Comparison of ENCODE assay signal across 1 cellular context in the genomic region with DNA sequence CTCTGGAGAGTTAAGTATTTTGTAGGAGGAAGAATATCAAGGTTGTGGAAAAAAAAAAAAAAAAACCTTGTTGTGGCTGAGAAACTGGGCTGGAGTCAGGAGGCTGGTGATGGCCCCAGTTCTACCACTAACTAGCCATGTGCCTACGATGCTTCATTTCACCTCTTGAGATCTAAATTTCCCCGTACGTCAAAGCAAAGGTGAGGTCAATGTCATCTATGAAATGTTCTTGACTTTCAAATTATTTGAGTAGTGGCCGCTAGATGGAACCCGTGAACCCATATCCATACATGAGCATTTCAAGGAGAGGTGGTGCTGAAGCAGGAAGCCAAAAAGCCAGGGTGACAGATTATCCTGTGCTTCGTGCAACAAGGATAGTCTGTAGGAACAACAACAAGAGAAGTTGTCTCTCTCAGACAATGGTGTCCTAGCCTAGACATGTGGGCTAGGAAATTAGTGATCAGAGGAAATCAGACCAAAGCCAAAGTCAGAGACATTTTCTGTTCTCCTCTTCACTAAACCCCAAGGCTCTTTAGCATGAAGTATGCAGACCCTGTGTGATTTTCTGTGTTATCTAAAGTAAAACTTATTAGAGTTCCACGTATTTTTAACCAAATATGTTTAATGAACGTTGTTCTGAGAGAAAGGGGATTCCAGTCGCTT.
A peak's percentile ranks its signal among the peaks of the same experiment; 100 is the strongest.
TF ChIP-seq lines count a peak whose summit lies in the region.

No MANE protein-coding gene starts in this region.

TF ChIP-seq in GM12878, 131 proteins besides CTCF, POLR2A, EP300 and RAD21 (continued from another document):
- peak; percentile 52; the same call in 1 of the 2 replicates for TF ChIP-seq POLR2AphosphoS5 (IDR thresholded peaks at IDR 0.05; ENCODE audit: low read length)
- TF ChIP-seq ZNF207 (IDR thresholded peaks at IDR 0.05; ENCODE audit: borderline replicate concordance), result no peak
- TF ChIP-seq, protein P1, sequence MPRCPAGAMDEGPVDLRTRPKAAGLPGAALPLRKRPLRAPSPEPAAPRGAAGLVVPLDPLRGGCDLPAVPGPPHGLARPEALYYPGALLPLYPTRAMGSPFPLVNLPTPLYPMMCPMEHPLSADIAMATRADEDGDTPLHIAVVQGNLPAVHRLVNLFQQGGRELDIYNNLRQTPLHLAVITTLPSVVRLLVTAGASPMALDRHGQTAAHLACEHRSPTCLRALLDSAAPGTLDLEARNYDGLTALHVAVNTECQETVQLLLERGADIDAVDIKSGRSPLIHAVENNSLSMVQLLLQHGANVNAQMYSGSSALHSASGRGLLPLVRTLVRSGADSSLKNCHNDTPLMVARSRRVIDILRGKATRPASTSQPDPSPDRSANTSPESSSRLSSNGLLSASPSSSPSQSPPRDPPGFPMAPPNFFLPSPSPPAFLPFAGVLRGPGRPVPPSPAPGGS (IDR thresholded peaks at IDR 0.05; ENCODE audit: borderline replicate concordance, insufficient read depth, low read depth, low read length, poor library complexity, severe bottlenecking), result peak; percentile 30
- no peak for TF ChIP-seq HCFC1 (IDR thresholded peaks at IDR 0.05; ENCODE audit: low read length)
- no peak for TF ChIP-seq NRF1 (conservative IDR thresholded peaks at IDR 0.05; ENCODE audit: low read depth, low read length)
- TF ChIP-seq CREB1 (IDR thresholded peaks at IDR 0.05; ENCODE audit: low read depth), result 0 out of 2 replicates have a peak, but pooled peaks have one; percentile 49
- no peak for TF ChIP-seq DPF2 (IDR thresholded peaks at IDR 0.05)
- TF ChIP-seq HDAC6 (IDR thresholded peaks at IDR 0.05; ENCODE audit: unreplicated experiment), result no peak
- no peak for TF ChIP-seq KDM1A (IDR thresholded peaks at IDR 0.05; ENCODE audit: borderline replicate concordance)
- TF ChIP-seq BHLHE40 (IDR thresholded peaks at IDR 0.05; ENCODE audit: borderline replicate concordance in 1 of 2, low read depth in 2 of 2, low read length in 1 of 2), result peak in 1 of 2 experiments; percentile 29; a peak in 1 of 4 replicates
- no peak for TF ChIP-seq TARDBP (IDR thresholded peaks at IDR 0.05; ENCODE audit: borderline replicate concordance)
- TF ChIP-seq SREBF1 (IDR thresholded peaks at IDR 0.05; ENCODE audit: low read length), result no peak
- TF ChIP-seq STAT3 (IDR thresholded peaks at IDR 0.05; ENCODE audit: low read depth, low read length), result no peak
- TF ChIP-seq, protein P2, sequence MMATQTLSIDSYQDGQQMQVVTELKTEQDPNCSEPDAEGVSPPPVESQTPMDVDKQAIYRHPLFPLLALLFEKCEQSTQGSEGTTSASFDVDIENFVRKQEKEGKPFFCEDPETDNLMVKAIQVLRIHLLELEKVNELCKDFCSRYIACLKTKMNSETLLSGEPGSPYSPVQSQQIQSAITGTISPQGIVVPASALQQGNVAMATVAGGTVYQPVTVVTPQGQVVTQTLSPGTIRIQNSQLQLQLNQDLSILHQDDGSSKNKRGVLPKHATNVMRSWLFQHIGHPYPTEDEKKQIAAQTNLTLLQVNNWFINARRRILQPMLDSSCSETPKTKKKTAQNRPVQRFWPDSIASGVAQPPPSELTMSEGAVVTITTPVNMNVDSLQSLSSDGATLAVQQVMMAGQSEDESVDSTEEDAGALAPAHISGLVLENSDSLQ (IDR thresholded peaks at IDR 0.05), result peak; percentile 64; the same call in 1 of the 2 replicates
- TF ChIP-seq, protein P3, sequence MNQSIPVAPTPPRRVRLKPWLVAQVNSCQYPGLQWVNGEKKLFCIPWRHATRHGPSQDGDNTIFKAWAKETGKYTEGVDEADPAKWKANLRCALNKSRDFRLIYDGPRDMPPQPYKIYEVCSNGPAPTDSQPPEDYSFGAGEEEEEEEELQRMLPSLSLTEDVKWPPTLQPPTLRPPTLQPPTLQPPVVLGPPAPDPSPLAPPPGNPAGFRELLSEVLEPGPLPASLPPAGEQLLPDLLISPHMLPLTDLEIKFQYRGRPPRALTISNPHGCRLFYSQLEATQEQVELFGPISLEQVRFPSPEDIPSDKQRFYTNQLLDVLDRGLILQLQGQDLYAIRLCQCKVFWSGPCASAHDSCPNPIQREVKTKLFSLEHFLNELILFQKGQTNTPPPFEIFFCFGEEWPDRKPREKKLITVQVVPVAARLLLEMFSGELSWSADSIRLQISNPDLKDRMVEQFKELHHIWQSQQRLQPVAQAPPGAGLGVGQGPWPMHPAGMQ (IDR thresholded peaks at IDR 0.05; ENCODE audit: borderline replicate concordance), result no peak
- TF ChIP-seq POLR2AphosphoS2 (IDR thresholded peaks at IDR 0.05; ENCODE audit: low read depth, low read length), result no peak
- TF ChIP-seq, protein P4, sequence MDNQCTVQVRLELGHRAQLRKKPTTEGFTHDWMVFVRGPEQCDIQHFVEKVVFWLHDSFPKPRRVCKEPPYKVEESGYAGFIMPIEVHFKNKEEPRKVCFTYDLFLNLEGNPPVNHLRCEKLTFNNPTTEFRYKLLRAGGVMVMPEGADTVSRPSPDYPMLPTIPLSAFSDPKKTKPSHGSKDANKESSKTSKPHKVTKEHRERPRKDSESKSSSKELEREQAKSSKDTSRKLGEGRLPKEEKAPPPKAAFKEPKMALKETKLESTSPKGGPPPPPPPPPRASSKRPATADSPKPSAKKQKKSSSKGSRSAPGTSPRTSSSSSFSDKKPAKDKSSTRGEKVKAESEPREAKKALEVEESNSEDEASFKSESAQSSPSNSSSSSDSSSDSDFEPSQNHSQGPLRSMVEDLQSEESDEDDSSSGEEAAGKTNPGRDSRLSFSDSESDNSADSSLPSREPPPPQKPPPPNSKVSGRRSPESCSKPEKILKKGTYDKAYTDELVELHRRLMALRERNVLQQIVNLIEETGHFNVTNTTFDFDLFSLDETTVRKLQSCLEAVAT (IDR thresholded peaks at IDR 0.05), result peak; percentile 91
- peak; percentile 62; the same call in 1 of the 2 replicates for TF ChIP-seq EED (IDR thresholded peaks at IDR 0.05; ENCODE audit: low read depth)
- no peak for TF ChIP-seq PAX5 (IDR thresholded peaks at IDR 0.05; ENCODE audit: borderline replicate concordance, low read depth, low read length)
- TF ChIP-seq BRCA1 (IDR thresholded peaks at IDR 0.05; ENCODE audit: low read depth, low read length), result no peak
- peak; percentile 48; the same call in 1 of the 2 replicates for TF ChIP-seq NFIC (IDR thresholded peaks at IDR 0.05; ENCODE audit: low read depth, low read length)
- no peak for TF ChIP-seq CHD1 (IDR thresholded peaks at IDR 0.05; ENCODE audit: low read depth, low read length)
- TF ChIP-seq, protein P5, sequence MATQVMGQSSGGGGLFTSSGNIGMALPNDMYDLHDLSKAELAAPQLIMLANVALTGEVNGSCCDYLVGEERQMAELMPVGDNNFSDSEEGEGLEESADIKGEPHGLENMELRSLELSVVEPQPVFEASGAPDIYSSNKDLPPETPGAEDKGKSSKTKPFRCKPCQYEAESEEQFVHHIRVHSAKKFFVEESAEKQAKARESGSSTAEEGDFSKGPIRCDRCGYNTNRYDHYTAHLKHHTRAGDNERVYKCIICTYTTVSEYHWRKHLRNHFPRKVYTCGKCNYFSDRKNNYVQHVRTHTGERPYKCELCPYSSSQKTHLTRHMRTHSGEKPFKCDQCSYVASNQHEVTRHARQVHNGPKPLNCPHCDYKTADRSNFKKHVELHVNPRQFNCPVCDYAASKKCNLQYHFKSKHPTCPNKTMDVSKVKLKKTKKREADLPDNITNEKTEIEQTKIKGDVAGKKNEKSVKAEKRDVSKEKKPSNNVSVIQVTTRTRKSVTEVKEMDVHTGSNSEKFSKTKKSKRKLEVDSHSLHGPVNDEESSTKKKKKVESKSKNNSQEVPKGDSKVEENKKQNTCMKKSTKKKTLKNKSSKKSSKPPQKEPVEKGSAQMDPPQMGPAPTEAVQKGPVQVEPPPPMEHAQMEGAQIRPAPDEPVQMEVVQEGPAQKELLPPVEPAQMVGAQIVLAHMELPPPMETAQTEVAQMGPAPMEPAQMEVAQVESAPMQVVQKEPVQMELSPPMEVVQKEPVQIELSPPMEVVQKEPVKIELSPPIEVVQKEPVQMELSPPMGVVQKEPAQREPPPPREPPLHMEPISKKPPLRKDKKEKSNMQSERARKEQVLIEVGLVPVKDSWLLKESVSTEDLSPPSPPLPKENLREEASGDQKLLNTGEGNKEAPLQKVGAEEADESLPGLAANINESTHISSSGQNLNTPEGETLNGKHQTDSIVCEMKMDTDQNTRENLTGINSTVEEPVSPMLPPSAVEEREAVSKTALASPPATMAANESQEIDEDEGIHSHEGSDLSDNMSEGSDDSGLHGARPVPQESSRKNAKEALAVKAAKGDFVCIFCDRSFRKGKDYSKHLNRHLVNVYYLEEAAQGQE (IDR thresholded peaks at IDR 0.05; ENCODE audit: low read depth, low read length), result no peak
- no peak for TF ChIP-seq SMAD1 (IDR thresholded peaks at IDR 0.05; ENCODE audit: low read depth, partially characterized antibody)
- TF ChIP-seq ZNF384 (IDR thresholded peaks at IDR 0.05; ENCODE audit: borderline replicate concordance, low read depth, low read length), result peak; percentile 52; the same call in 1 of the 2 replicates
- 0 out of 2 replicates have a peak, but pooled peaks have one; percentile 52 for TF ChIP-seq NBN (IDR thresholded peaks at IDR 0.05)
- TF ChIP-seq CREM (IDR thresholded peaks at IDR 0.05; ENCODE audit: low read depth), result peak; percentile 60; the same call in 1 of the 2 replicates
- TF ChIP-seq ZSCAN29 (IDR thresholded peaks at IDR 0.05), result no peak
TF ChIP-seq in GM12878: peak in this region for 36.
